Comparison of ENCODE assay signal across 10 cellular contexts in the genomic region with DNA sequence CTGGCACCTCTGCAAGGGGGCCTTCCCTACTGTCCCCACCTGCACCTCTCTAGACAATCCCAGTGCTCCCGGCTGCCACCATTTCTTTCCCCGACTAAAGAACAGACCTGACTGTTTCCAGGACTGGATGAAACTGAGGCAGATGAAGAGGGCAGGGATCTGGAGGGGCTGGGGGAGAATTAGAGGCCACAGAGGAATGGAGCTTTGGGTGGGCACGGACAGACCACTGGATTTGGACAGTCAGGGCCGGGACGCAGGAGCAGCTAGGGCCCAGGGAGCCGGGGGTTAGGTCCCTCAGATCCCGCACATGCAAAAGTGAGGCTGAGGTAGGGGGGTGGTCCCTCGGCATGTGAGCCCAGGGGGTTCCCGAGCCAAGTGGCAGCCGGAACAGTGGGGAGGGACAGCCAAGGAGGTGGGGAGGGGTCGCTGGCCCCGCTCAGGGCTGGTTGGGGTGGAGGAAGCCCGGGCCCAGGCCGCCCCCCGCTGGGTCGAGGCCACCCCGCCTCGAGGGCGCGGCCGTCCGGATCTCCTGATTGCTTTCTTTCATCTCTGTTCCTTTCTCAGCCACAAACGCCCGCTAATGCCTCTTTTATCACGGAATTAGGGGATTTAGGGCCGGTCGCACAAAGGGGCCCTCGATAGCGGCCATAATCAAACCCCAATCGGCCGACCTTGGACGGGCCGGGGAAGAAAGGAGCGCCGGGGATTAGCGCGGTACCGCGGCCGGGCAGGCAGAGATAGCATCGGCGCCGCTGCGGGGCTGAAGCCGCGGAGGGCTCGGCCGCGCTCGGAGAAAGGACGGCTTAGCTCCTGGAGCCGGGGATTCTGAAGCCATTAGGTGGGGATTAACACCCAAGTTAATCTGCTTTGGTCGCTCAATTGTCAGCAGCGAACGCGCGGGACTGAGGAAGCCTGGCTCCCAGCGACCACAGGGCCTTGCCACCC. TPM values are rescaled to one million over a fixed set of nuclear protein-coding genes. Genes with fewer than 3 reads are reported as not detected.
DNase-seq lines count a peak whose midpoint lies in the region; ATAC-seq and TF ChIP-seq lines count a peak whose summit lies in the region.
"Had no signal": no experiment of that assay in that cellular context is flagged by ENCODE, and none has a peak within 500 bp of the region (broad histone marks: within the 10 kb centered on the region; RNA-seq: fewer than 3 reads in every experiment).

No MANE protein-coding gene starts in this region.

- peaks cover 27% of the 10 kb centered on the region for H3K4me1 Mint-ChIP-seq in Calu3 (ENCODE audit: low read depth, unreplicated experiment)

- H3K27me3 ChIP-seq in endocrine pancreas (ENCODE audit: control insufficient read depth, insufficient read depth, low read length) (peaks cover 11% of the 10 kb centered on the region), ovary (no peaks in the 10 kb centered on the region), aorta (ENCODE audit: control insufficient read depth in 1 of 2, insufficient read depth in 2 of 2, low read length in 1 of 2) (no peaks in the 10 kb centered on the region)

- ATAC-seq in aorta (ENCODE audit: low FRiP score) = no peak
- ATAC-seq: gastroesophageal sphincter had no signal

- WGBS in ovary, 3 donors = 2 to 6% (median 5%) methylated on average over 52 to 58 of the region's 58 CpGs
- 7 to 8% methylated on average over 55 to 58 of the region's 58 CpGs for WGBS in aorta, 2 donors

- H3K4me3 Mint-ChIP-seq in Calu3 (ENCODE audit: low read depth, unreplicated experiment) = peak overlapping the region; percentile 76

- H3K36me3 ChIP-seq in endocrine pancreas (ENCODE audit: control insufficient read depth, insufficient read depth, low read length) (no peaks in the 10 kb centered on the region), ovary (no peaks in the 10 kb centered on the region), aorta (ENCODE audit: control insufficient read depth in 1 of 2, insufficient read depth in 2 of 2, low read length in 1 of 2) (no peaks in the 10 kb centered on the region)
- H3K36me3 ChIP-seq: gastroesophageal sphincter had no signal

- no peak for DNase-seq in Calu3
- peak; percentile 69 for DNase-seq in NCI-H82 treated with DMSO at 0.1 percent for 48 hours (lab: John Stamatoyannopoulos, UW; ENCODE audit: unreplicated experiment)
- DNase-seq in ovary = no peak
- DNase-seq in GM19238 (ENCODE audit: insufficient read length, low spot score) = no peak
- no peak for DNase-seq in GF-D8 (lab: John Stamatoyannopoulos, UW)
- DNase-seq in stimulated activated naive CD4-positive, alpha-beta T cell (lab: John Stamatoyannopoulos, UW) = no peak
- DNase-seq in aorta = no peak
- DNase-seq: NCI-H2029 had no signal

- CTCF ChIA-PET in Calu3 (lab: Charles Lee) = interaction anchor here (0.5 to 1.4 kb wide), 2 partner anchors 17 to 25 kb away, joined by 3 to 4 read pairs; partner anchors contain the start of gene ESS2

- no peaks in the 10 kb centered on the region for H3K9me3 ChIP-seq in endocrine pancreas (ENCODE audit: control insufficient read depth, low read length)
- no peaks in the 10 kb centered on the region for H3K9me3 ChIP-seq in ovary
- H3K9me3 ChIP-seq in aorta (ENCODE audit: control insufficient read depth, low read length) = no peaks in the 10 kb centered on the region

- TF ChIP-seq CTCF in Calu3 (IDR thresholded peaks at IDR 0.05; ENCODE audit: unreplicated experiment) = no peak
- no peak for TF ChIP-seq CTCF in ovary (IDR thresholded peaks at IDR 0.05)

- no peak overlapping the region for H3K4me3 ChIP-seq in endocrine pancreas (ENCODE audit: control insufficient read depth, insufficient read depth, low read length)
- peak overlapping the region; percentile 16 for H3K4me3 ChIP-seq in ovary
- H3K4me3 ChIP-seq in aorta (ENCODE audit: low read length in 2 of 2) = no peak overlapping the region

- BruUV-seq in Calu3 (replicated peaks; lab: Mats Ljungman, UMichigan) = no TSS peak

- H3K36me3 Mint-ChIP-seq in Calu3 (ENCODE audit: insufficient read depth, unreplicated experiment) = peaks cover 30% of the 10 kb centered on the region

- peaks cover 50% of the 10 kb centered on the region for H3K27me3 Mint-ChIP-seq in Calu3 (ENCODE audit: unreplicated experiment)

- TF ChIP-seq EP300 in ovary (IDR thresholded peaks at IDR 0.05) = no peak

- H3K4me1 ChIP-seq in endocrine pancreas (ENCODE audit: control insufficient read depth, insufficient read depth, low read length) (no peaks in the 10 kb centered on the region), ovary (ENCODE audit: insufficient read depth) (peaks cover 15% of the 10 kb centered on the region), aorta (ENCODE audit: control insufficient read depth in 1 of 2, insufficient read depth in 2 of 2, low read length in 2 of 2) (no peaks in the 10 kb centered on the region)

- H3K27ac ChIP-seq in ovary (peak overlapping the region in 1 of 2 donors; percentile 88), aorta (ENCODE audit: low read depth in 1 of 2, low read length in 2 of 2) (no peak overlapping the region)

- peak overlapping the region; percentile 12 for H3K27ac Mint-ChIP-seq in Calu3 (ENCODE audit: unreplicated experiment)

- no peak for TF ChIP-seq POLR2A in ovary (IDR thresholded peaks at IDR 0.05)

- H3K9ac ChIP-seq in endocrine pancreas (ENCODE audit: control insufficient read depth, insufficient read depth, low read length) = peak overlapping the region; percentile 11

- intact Hi-C loops in Calu3 (cut with micrococcal nuclease; ENCODE audit: unreplicated experiment) = no loop called here
- intact Hi-C loops in ovary (cut with DNase I) = loop anchor here in 1 of 4 donors (2.0 kb wide), 1 partner anchor 20 kb away; no protein-coding TSS in a partner anchor
- intact Hi-C loops in aorta (cut with DNase I) = no loop called here

- no peaks in the 10 kb centered on the region for H3K9me3 Mint-ChIP-seq in Calu3 (ENCODE audit: low read depth, unreplicated experiment)

RNA-seq across cellular contexts. Expression of gene SLC25A1, which starts 9.3 kb away (rescaled TPM):
- 118 and 120 TPM in 2 replicates for total RNA-seq in Calu3 (2022)
- total RNA-seq in ovary = 10 to 100 TPM; 36.0 to 90.7 (median 76.4) TPM
- polyA plus RNA-seq in ovary = 10 to 100 TPM; 15.8 to 42.6 TPM
- total RNA-seq in aorta = 10 to 100 TPM; 45.8 to 51.6 TPM
- polyA plus RNA-seq in aorta = 10 to 100 TPM; 36.7 to 49.3 TPM

RNA-seq across cellular contexts. Expression of gene GSC2, which starts 19.2 kb away (rescaled TPM):
- total RNA-seq in Calu3 (2022) = not detected in 2 replicates
- total RNA-seq in ovary = not detected
- polyA plus RNA-seq in ovary = not detected
- not detected for total RNA-seq in aorta
- not detected for polyA plus RNA-seq in aorta
- total RNA-seq: gastroesophageal sphincter had no signal

RNA-seq across cellular contexts. Expression of gene ESS2, which starts 24.8 kb away (rescaled TPM):
- total RNA-seq in Calu3 (2022) (15.9 and 16.8 TPM in 2 replicates), ovary (10 to 100 TPM; 12.8 to 20.2 (median 14.0) TPM), aorta (10 to 100 TPM; 11.9 to 13.0 TPM)
- polyA plus RNA-seq in ovary (10 to 100 TPM in 1 of 2 donors, 1 to 10 TPM in 1; 4.4 to 18.5 TPM), aorta (10 to 100 TPM in 1 of 2 donors, 1 to 10 TPM in 1; 8.3 to 26.9 TPM)

RNA-seq across cellular contexts. Expression of gene TSSK2, which starts 38.2 kb away (rescaled TPM):
- total RNA-seq in Calu3 (2022) = not detected in 2 replicates
- total RNA-seq in ovary = not detected
- under 1 TPM in 1 of 2 donors, not detected in 1; 0.05 TPM for polyA plus RNA-seq in ovary
- not detected for total RNA-seq in aorta
- under 1 TPM; 0.08 to 0.50 TPM for polyA plus RNA-seq in aorta

RNA-seq across cellular contexts. Expression of gene DGCR2, which starts 47.1 kb away (rescaled TPM):
- 76.4 and 81.8 TPM in 2 replicates for total RNA-seq in Calu3 (2022)
- 10 to 100 TPM; 31.7 to 71.9 (median 60.2) TPM for total RNA-seq in ovary
- 10 to 100 TPM; 23.9 to 51.2 TPM for polyA plus RNA-seq in ovary
- total RNA-seq in aorta = 10 to 100 TPM; 37.0 to 43.5 TPM
- polyA plus RNA-seq in aorta = 10 to 100 TPM; 19.7 to 27.4 TPM
